Comparison of ENCODE assay signal across 22 cellular contexts in genomic region chr7:112254709-112255387, GRCh38. TPM values are rescaled to one million over a fixed set of nuclear protein-coding genes. Genes with fewer than 3 reads are reported as not detected.
A peak's percentile ranks its signal among the peaks of the same experiment; 100 is the strongest.
DNase-seq lines count a peak whose midpoint lies in the region; ATAC-seq, FAIRE-seq and TF ChIP-seq lines count a peak whose summit lies in the region.
"Had no signal": no experiment of that assay in that cellular context is flagged by ENCODE, and none has a peak within 500 bp of the region (broad histone marks: within the 10 kb centered on the region; RNA-seq: fewer than 3 reads in every experiment).

No MANE protein-coding gene starts in this region.

- DNase-seq in GM23338 (ENCODE audit: low spot score) = no peak
- no peak for DNase-seq in RCC 7860 (ENCODE audit: low spot score)
- DNase-seq in islet precursor cell = peak; percentile 52
- no peak for DNase-seq in stimulated activated CD4-positive, alpha-beta T cell treated with anti-CD3 and anti-CD28 coated beads, Interleukin-2, amount 100 ng/mL, for 24 hours
- DNase-seq in natural killer cell = no peak
- no peak for DNase-seq in Karpas-422
- no peak for DNase-seq in ecto neural progenitor cell (ENCODE audit: low spot score)
- DNase-seq: 8988T; CD4-positive, CD25-positive, alpha-beta regulatory T cell; DMS79; GM23248; MV-4-11; NCI-H2081 treated with DMSO at 0.1 percent for 48 hours; NCI-H2171 treated with DMSO at 0.1 percent for 48 hours; NCI-H524 treated with DMSO at 0.1 percent for 48 hours; Peyer's patch; T-cell had no signal

- no peaks in the 10 kb centered on the region for H3K9me2 ChIP-seq in GM23338 (ENCODE audit: insufficient read depth)
- H3K9me2 ChIP-seq in Karpas-422 (replicated peaks; ENCODE audit: insufficient read depth, low read length) = no peaks in the 10 kb centered on the region

- H3F3A ChIP-seq in GM23338 (replicated peaks; ENCODE audit: low read depth) = no peaks in the 10 kb centered on the region

- no peak overlapping the region for H3K9ac ChIP-seq in Karpas-422 (ENCODE audit: low read length)
- H3K9ac ChIP-seq: GM23248 had no signal

- no peak overlapping the region for H3K27ac ChIP-seq in GM23338 (ENCODE audit: low read depth)
- H3K27ac ChIP-seq in Karpas-422 (ENCODE audit: low read length) = no peak overlapping the region
- H3K27ac ChIP-seq: GM23248, Peyer's patch, SJCRH30 had no signal

- intact Hi-C loops in natural killer cell (cut with micrococcal nuclease) = no loop called here

- peaks cover 55% of the 10 kb centered on the region for H3K4me1 ChIP-seq in GM23338 (ENCODE audit: insufficient read depth)
- no peaks in the 10 kb centered on the region for H3K4me1 ChIP-seq in Karpas-422 (ENCODE audit: low read length)
- H3K4me1 ChIP-seq: Peyer's patch had no signal

- H3K9me3 Mint-ChIP-seq in GM23338 (no peaks in the 10 kb centered on the region), natural killer cell (no peaks in the 10 kb centered on the region)
- H3K9me3 Mint-ChIP-seq: T-cell had no signal

- TF ChIP-seq CTCF in GM23338 (conservative IDR thresholded peaks at IDR 0.05; ENCODE audit: low read depth in 2 of 2) = no peak
- no peak for TF ChIP-seq CTCF in natural killer cell (IDR thresholded peaks at IDR 0.05)

- H3K4me3 ChIP-seq in GM23338 = no peak overlapping the region
- H3K4me3 ChIP-seq in Karpas-422 (ENCODE audit: low read length) = no peak overlapping the region
- H3K4me3 ChIP-seq: GM12878, GM23248, HAP-1, Peyer's patch, SJCRH30 had no signal

- FAIRE-seq in A204.1 (lab: Jason Lieb, UNC) (peak; percentile 21), RCC 7860 (lab: Jason Lieb, UNC) (peak; percentile 24)
- FAIRE-seq: GM12878, HTR-8/SVneo had no signal

- H3K36me3 ChIP-seq in GM23338 (ENCODE audit: insufficient read depth) = no peaks in the 10 kb centered on the region
- H3K36me3 ChIP-seq in Karpas-422 (ENCODE audit: insufficient read depth, low read length) = no peaks in the 10 kb centered on the region
- H3K36me3 ChIP-seq: HAP-1, Peyer's patch, SJCRH30 had no signal

- H3K79me2 ChIP-seq in GM23338 (replicated peaks; ENCODE audit: insufficient read depth) (peaks cover 70% of the 10 kb centered on the region), Karpas-422 (ENCODE audit: low read length) (no peaks in the 10 kb centered on the region)

- peak overlapping the region; percentile 10; the same call in 1 of the 2 replicates for H3K4me2 ChIP-seq in GM23338
- H3K4me2 ChIP-seq in Karpas-422 (ENCODE audit: low read depth, low read length, poor library complexity, severe bottlenecking) = no peak overlapping the region

- no peak for ATAC-seq in GM23338
- no peak for ATAC-seq in natural killer cell
- ATAC-seq: GM12878 had no signal

- H3K9me3 ChIP-seq in Karpas-422 (ENCODE audit: low read length) = no peaks in the 10 kb centered on the region
- H3K9me3 ChIP-seq: HAP-1, Peyer's patch, SJCRH30 had no signal

- H3K4me1 Mint-ChIP-seq in GM23338 (peaks cover 61% of the 10 kb centered on the region), natural killer cell (peaks cover 44 to 57% of the 10 kb centered on the region in 2 donors)

- peaks cover 12% of the 10 kb centered on the region for H3K27me3 ChIP-seq in GM23338 (ENCODE audit: insufficient read depth)
- no peaks in the 10 kb centered on the region for H3K27me3 ChIP-seq in Karpas-422 (ENCODE audit: low read length)
- H3K27me3 ChIP-seq: Peyer's patch, SJCRH30 had no signal

- no peaks in the 10 kb centered on the region for H3K36me3 Mint-ChIP-seq in GM23338 (ENCODE audit: low read depth)
- no peaks in the 10 kb centered on the region for H3K36me3 Mint-ChIP-seq in natural killer cell
- H3K36me3 Mint-ChIP-seq: CD4-positive, CD25-positive, alpha-beta regulatory T cell; T-cell had no signal

- no peak overlapping the region for H3K4me3 Mint-ChIP-seq in GM23338
- H3K4me3 Mint-ChIP-seq in natural killer cell = no peak overlapping the region
- H3K4me3 Mint-ChIP-seq: CD4-positive, CD25-positive, alpha-beta regulatory T cell; T-cell had no signal

- H3K27me3 Mint-ChIP-seq in GM23338 (ENCODE audit: insufficient read depth, low read depth, poor library complexity) (peaks cover 4% of the 10 kb centered on the region), natural killer cell (ENCODE audit: low read depth in 2 of 2) (no peaks in the 10 kb centered on the region)
- H3K27me3 Mint-ChIP-seq: CD4-positive, CD25-positive, alpha-beta regulatory T cell; T-cell had no signal

- H3K27ac Mint-ChIP-seq in GM23338 = 0 out of 2 replicates have a peak overlapping the region, but pooled peaks have one; percentile 13
- peak overlapping the region in 1 of 2 donors; percentile 8 for H3K27ac Mint-ChIP-seq in natural killer cell
- H3K27ac Mint-ChIP-seq: CD4-positive, CD25-positive, alpha-beta regulatory T cell; T-cell had no signal

- no peak overlapping the region for H2AFZ ChIP-seq in GM23338
- H2AFZ ChIP-seq in Karpas-422 (ENCODE audit: low read length) = no peak overlapping the region
- H2AFZ ChIP-seq: GM23248 had no signal

- no peaks in the 10 kb centered on the region for H4K20me1 ChIP-seq in GM23338 (replicated peaks; ENCODE audit: insufficient read depth)
- H4K20me1 ChIP-seq in Karpas-422 (ENCODE audit: insufficient read depth, low read depth, low read length) = peaks cover 45% of the 10 kb centered on the region

TF ChIP-seq in GM23338, 12 proteins besides CTCF, POLR2A, EP300 and RAD21 (continues in another document):
- TF ChIP-seq POLR2AphosphoS5 (IDR thresholded peaks at IDR 0.05; ENCODE audit: low read depth) (no peak), EZH2 (IDR thresholded peaks at IDR 0.05; ENCODE audit: low read depth, unreplicated experiment) (no peak), STAT1 (IDR thresholded peaks at IDR 0.05; ENCODE audit: unreplicated experiment) (no peak), CREB1 (CRISPR knock-in tag; IDR thresholded peaks at IDR 0.05; ENCODE audit: low read depth) (no peak), NANOG (IDR thresholded peaks at IDR 0.05; ENCODE audit: borderline replicate concordance) (no peak), ZNF331 (CRISPR knock-in tag; IDR thresholded peaks at IDR 0.05; ENCODE audit: low read depth) (no peak), JUNB (IDR thresholded peaks at IDR 0.05; ENCODE audit: unreplicated experiment) (no peak), ZNF114 (CRISPR knock-in tag; IDR thresholded peaks at IDR 0.05) (no peak), EZH2phosphoT487 (IDR thresholded peaks at IDR 0.05; ENCODE audit: unreplicated experiment) (no peak)
- TF ChIP-seq, protein P1, sequence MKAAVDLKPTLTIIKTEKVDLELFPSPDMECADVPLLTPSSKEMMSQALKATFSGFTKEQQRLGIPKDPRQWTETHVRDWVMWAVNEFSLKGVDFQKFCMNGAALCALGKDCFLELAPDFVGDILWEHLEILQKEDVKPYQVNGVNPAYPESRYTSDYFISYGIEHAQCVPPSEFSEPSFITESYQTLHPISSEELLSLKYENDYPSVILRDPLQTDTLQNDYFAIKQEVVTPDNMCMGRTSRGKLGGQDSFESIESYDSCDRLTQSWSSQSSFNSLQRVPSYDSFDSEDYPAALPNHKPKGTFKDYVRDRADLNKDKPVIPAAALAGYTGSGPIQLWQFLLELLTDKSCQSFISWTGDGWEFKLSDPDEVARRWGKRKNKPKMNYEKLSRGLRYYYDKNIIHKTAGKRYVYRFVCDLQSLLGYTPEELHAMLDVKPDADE (IDR thresholded peaks at IDR 0.05) = no peak

RNA-seq across cellular contexts. Expression of gene ZNF277, which starts 48.4 kb away (rescaled TPM):
- 22.5 and 25.4 TPM in 2 replicates for total RNA-seq in GM23338 (2014; rRNA removed; shearing (Covaris generic))
- 28.9 and 30.0 TPM in 2 replicates for polyA plus RNA-seq in GM23338 (2016; fragmentation: Nextera tagmentation; extraction: Ambion mirVana)
- 10 to 100 TPM; 13.0 to 20.8 (median 16.7) TPM for total RNA-seq in natural killer cell
- 32.5 and 37.4 TPM in 2 replicates for total RNA-seq in Karpas-422 (2014; rRNA removed; shearing (Covaris generic); ENCODE audit: low replicate concordance)

RNA-seq across cellular contexts. Expression of gene DOCK4, which starts 48.6 kb away (rescaled TPM):
- total RNA-seq in GM23338 (2014; rRNA removed; shearing (Covaris generic)) = 33.8 and 38.8 TPM in 2 replicates
- polyA plus RNA-seq in GM23338 (2016; fragmentation: Nextera tagmentation; extraction: Ambion mirVana) = 6.3 and 6.8 TPM in 2 replicates
- 1 to 10 TPM in 1 of 3 donors, under 1 TPM in 2; 0.61 to 2.4 (median 0.89) TPM for total RNA-seq in natural killer cell
- total RNA-seq in Karpas-422 (2014; rRNA removed; shearing (Covaris generic); ENCODE audit: low replicate concordance) = 0.07 and 0.54 TPM in 2 replicates
- polyA plus RNA-seq: CD4-positive, CD25-positive, alpha-beta regulatory T cell had no signal

Comparison
In these comparisons a context has a peak if more than half of its experiments do, and no peak if none do; other contexts are left out.
1. RNA of gene DOCK4, which starts 48.6 kb away (total RNA-seq): 33.8 to 38.8 TPM in GM23338; 0.61 to 2.4 TPM in natural killer cell and 0.07 to 0.54 TPM in Karpas-422; every median in the first group is over 10 times any median in the second.